In genomic region chr6:137357263-137357947, GRCh38 we compare ENCODE assay signal across 1 cellular context.
A peak's percentile ranks its signal among the peaks of the same experiment; 100 is the strongest.
TF ChIP-seq lines count a peak whose summit lies in the region.

No MANE protein-coding gene starts in this region.

TF ChIP-seq in HepG2, 621 proteins besides CTCF, POLR2A, EP300 and RAD21 (continued from another document and continues in another):
- TF ChIP-seq ZNF597 (CRISPR knock-in tag; IDR thresholded peaks at IDR 0.05) (no peak), PRDM4 (CRISPR knock-in tag; IDR thresholded peaks at IDR 0.05; ENCODE audit: borderline replicate concordance) (no peak), ZNF784 (CRISPR knock-in tag; IDR thresholded peaks at IDR 0.05; ENCODE audit: borderline replicate concordance) (peak; percentile 93), KDM3A (CRISPR knock-in tag; IDR thresholded peaks at IDR 0.05; ENCODE audit: low read depth) (peak; percentile 65), TOE1 (CRISPR knock-in tag; IDR thresholded peaks at IDR 0.05) (0 out of 2 replicates have a peak, but pooled peaks have one; percentile 35), ZMYM4 (CRISPR knock-in tag; IDR thresholded peaks at IDR 0.05) (peak; percentile 100), ZNF546 (CRISPR knock-in tag; conservative IDR thresholded peaks at IDR 0.05) (no peak), SP2 (CRISPR knock-in tag; IDR thresholded peaks at IDR 0.05) (peak; percentile 76), RARA (CRISPR knock-in tag; IDR thresholded peaks at IDR 0.05) (peak; percentile 96), LRRFIP1 (CRISPR knock-in tag; conservative IDR thresholded peaks at IDR 0.05) (no peak), ZBTB3 (CRISPR knock-in tag; IDR thresholded peaks at IDR 0.05; ENCODE audit: borderline replicate concordance, low read depth) (peak; percentile 91), HNF1A (IDR thresholded peaks at IDR 0.05; ENCODE audit: low read depth) (peak; percentile 72; the same call in 1 of the 2 replicates), HNF1A (CRISPR knock-in tag; IDR thresholded peaks at IDR 0.05; ENCODE audit: borderline replicate concordance) (peak; percentile 96), CEBPZ (IDR thresholded peaks at IDR 0.05; ENCODE audit: low read length) (no peak), HNRNPH1 (optimal IDR thresholded peaks at IDR 0.05; ENCODE audit: low read depth, low read length) (no peak), HNRNPLL (IDR thresholded peaks at IDR 0.05; ENCODE audit: low read depth, low read length, poor library complexity, severe bottlenecking) (no peak), ZNF629 (CRISPR knock-in tag; conservative IDR thresholded peaks at IDR 0.05) (peak; percentile 49), ZNF24 (IDR thresholded peaks at IDR 0.05) (no peak), ZBTB43 (CRISPR knock-in tag; conservative IDR thresholded peaks at IDR 0.05) (peak; percentile 78), ZNF446 (CRISPR knock-in tag; IDR thresholded peaks at IDR 0.05) (no peak), NFATC3 (CRISPR knock-in tag; IDR thresholded peaks at IDR 0.05) (no peak; the same call in 1 of the 2 replicates), REL (CRISPR knock-in tag; conservative IDR thresholded peaks at IDR 0.05) (peak; percentile 72; the same call in 1 of the 2 replicates), ZNF772 (CRISPR knock-in tag; IDR thresholded peaks at IDR 0.05) (peak; percentile 95), SMC3 (IDR thresholded peaks at IDR 0.05; ENCODE audit: low read length) (peak; percentile 37; the same call in 1 of the 2 replicates), FOXO4 (CRISPR knock-in tag; conservative IDR thresholded peaks at IDR 0.05) (0 out of 2 replicates have a peak, but pooled peaks have one; percentile 70), ZNF713 (CRISPR knock-in tag; IDR thresholded peaks at IDR 0.05) (no peak), HDAC1 (CRISPR knock-in tag; IDR thresholded peaks at IDR 0.05) (peak; percentile 87), ZNF670 (CRISPR knock-in tag; IDR thresholded peaks at IDR 0.05; ENCODE audit: borderline replicate concordance) (no peak), SIX4 (CRISPR knock-in tag; IDR thresholded peaks at IDR 0.05) (peak; percentile 87), ZSCAN9 (CRISPR knock-in tag; IDR thresholded peaks at IDR 0.05; ENCODE audit: borderline replicate concordance) (no peak), ZNF615 (CRISPR knock-in tag; IDR thresholded peaks at IDR 0.05; ENCODE audit: borderline replicate concordance) (no peak), ERF (CRISPR knock-in tag; IDR thresholded peaks at IDR 0.05) (peak; percentile 90), CREB1 (IDR thresholded peaks at IDR 0.05) (peak; percentile 86), CREB1 (CRISPR knock-in tag; IDR thresholded peaks at IDR 0.05) (peak; percentile 94), ZGPAT (CRISPR knock-in tag; IDR thresholded peaks at IDR 0.05) (peak; percentile 99), FLYWCH1 (CRISPR knock-in tag; IDR thresholded peaks at IDR 0.05) (no peak), ZNF737 (CRISPR knock-in tag; IDR thresholded peaks at IDR 0.05; ENCODE audit: borderline replicate concordance) (no peak), ZNF850 (CRISPR knock-in tag; conservative IDR thresholded peaks at IDR 0.05) (no peak), EZH2 (conservative IDR thresholded peaks at IDR 0.05; ENCODE audit: low read depth, low read length) (no peak), TBL1XR1 (IDR thresholded peaks at IDR 0.05; ENCODE audit: borderline replicate concordance, low read length, partially characterized antibody) (peak; percentile 56), POGK (CRISPR knock-in tag; conservative IDR thresholded peaks at IDR 0.05) (peak; percentile 77), CENPX (CRISPR knock-in tag; IDR thresholded peaks at IDR 0.05) (no peak)
